In genomic region chr3:180640987-180641386, GRCh38 we compare ENCODE assay signal across 38 cellular contexts. TPM values are rescaled to one million over a fixed set of nuclear protein-coding genes. Genes with fewer than 3 reads are reported as not detected.
"Had no signal": no experiment of that assay in that cellular context is flagged by ENCODE, and none has a peak within 500 bp of the region (broad histone marks: within the 10 kb centered on the region; RNA-seq: fewer than 3 reads in every experiment).

No MANE protein-coding gene starts in this region.

- H3K27ac ChIP-seq: adrenal gland, ascending aorta, body of pancreas, brain microvascular endothelial cell, breast epithelium, cardiac muscle cell had no signal

- H3K4me3 ChIP-seq: adrenal gland, ascending aorta, body of pancreas, breast epithelium, cardiac muscle cell had no signal

- DNase-seq: activated effector memory CD4-positive, alpha-beta T cell treated with anti-CD3 and anti-CD28 coated beads, Interleukin-2, amount 50 U/mL, for 16 hours; activated effector memory CD4-positive, alpha-beta T cell treated with Interleukin-2 at 50 U/mL for 16 hours; activated gamma-delta T cell; activated gamma-delta T cell treated with Interleukin-2 at 50 U/mL for 16 hours; activated naive CD4-positive, alpha-beta T cell; activated naive CD4-positive, alpha-beta T cell treated with anti-CD3 and anti-CD28 coated beads for 36 hours; activated naive CD4-positive, alpha-beta T cell treated with anti-CD3 and anti-CD28 coated beads, Interleukin-2, amount 10 ng/mL, durations not matched to agents 7 days and 5 days; activated naive CD4-positive, alpha-beta T cell treated with anti-CD3 and anti-CD28 coated beads, Interleukin-2, amount 50 U/mL, for 16 hours; activated naive CD4-positive, alpha-beta T cell treated with Interleukin-2 at 50 U/mL for 16 hours; activated naive CD8-positive, alpha-beta T cell treated with anti-CD3 and anti-CD28 coated beads for 36 hours; activated naive CD8-positive, alpha-beta T cell treated with anti-CD3 and anti-CD28 coated beads, Interleukin-2, amount 10 ng/mL, durations not matched to agents 7 days and 5 days; activated naive CD8-positive, alpha-beta T cell treated with anti-CD3 and anti-CD28 coated beads, Interleukin-2, amount 50 U/mL, for 24 hours; activated T-cell treated with anti-CD3 and anti-CD28 coated beads, Interleukin-2, amount 50 U/mL, for 1 hour; activated T-cell treated with anti-CD3 and anti-CD28 coated beads, Interleukin-2, amount 50 U/mL, for 24 hours; activated T-cell treated with anti-CD3 and anti-CD28 coated beads, Interleukin-2, amount 50 U/mL, for 4 hours; activated T-cell treated with anti-CD3 and anti-CD28 coated beads, Interleukin-2, amount 50 U/mL, for 48 hours; activated T-cell treated with anti-CD3 and anti-CD28 coated beads, Interleukin-2, amount 50 U/mL, for 72 hours; adrenal gland; amniotic stem cell; amygdala; anterior cingulate cortex; aorta; body of pancreas; brain microvascular endothelial cell; caudate nucleus; central memory CD4-positive, alpha-beta T cell; cerebellar nuclear complex had no signal

- H3K27me3 ChIP-seq: adrenal gland, ascending aorta, body of pancreas, brain microvascular endothelial cell, breast epithelium, cardiac muscle cell had no signal

- H3K36me3 ChIP-seq: adrenal gland, ascending aorta, brain microvascular endothelial cell, breast epithelium, cardiac muscle cell had no signal

- H3K4me1 ChIP-seq: adrenal gland, ascending aorta, body of pancreas, breast epithelium had no signal

- H3K9me3 ChIP-seq: adrenal gland, ascending aorta, body of pancreas, breast epithelium had no signal

- ATAC-seq: activated naive CD4-positive, alpha-beta T cell treated with anti-CD3 and anti-CD28 coated beads, Interleukin-2, amount 50 U/mL, for 72 hours; activated naive CD8-positive, alpha-beta T cell treated with anti-CD3 and anti-CD28 coated beads, Interleukin-2, amount 50 U/mL, for 24 hours; activated T-cell treated with anti-CD3 and anti-CD28 coated beads, Interleukin-2, amount 50 U/mL, for 4 hours; activated T-cell treated with anti-CD3 and anti-CD28 coated beads, Interleukin-2, amount 50 U/mL, for 72 hours; activated T-helper 17 cell treated with anti-CD3 and anti-CD28 coated beads, Interleukin-2, amount 50 U/mL, for 72 hours; body of pancreas had no signal

- FAIRE-seq: astrocyte, bronchial epithelial cell had no signal

RNA-seq across cellular contexts. Expression of gene CCDC39, which starts 38.3 kb away (rescaled TPM):
- total RNA-seq: activated naive CD4-positive, alpha-beta T cell treated with anti-CD3 and anti-CD28 coated beads for 36 hours; activated naive CD8-positive, alpha-beta T cell treated with anti-CD3 and anti-CD28 coated beads for 36 hours; activated naive CD8-positive, alpha-beta T cell treated with anti-CD3 and anti-CD28 coated beads, Interleukin-2, amount 10 ng/mL, durations not matched to agents 7 days and 5 days; activated T-cell treated with anti-CD3 and anti-CD28 coated beads, Interleukin-2, amount 50 U/mL, for 4 hours; activated T-cell treated with anti-CD3 and anti-CD28 coated beads, Interleukin-2, amount 50 U/mL, for 72 hours; activated T-helper 1 cell treated with anti-CD3 and anti-CD28 coated beads, Interleukin-12 subunit alpha, Interleukin-12 subunit beta, Interleukin-2, Interleukin-4 antibody, amounts not matched to agents 30 ng/mL and 10 ng/mL and 1 ng/mL, durations not matched to agents 14 hours and 24 hours and 36 hours; activated T-helper 17 cell treated with anti-CD3 and anti-CD28 coated beads, Interleukin-2, amount 50 U/mL, for 72 hours; activated T-helper 2 cell treated with anti-CD3 and anti-CD28 coated beads, Interferon-gamma antibody, Interleukin-2, Interleukin-4, amounts not matched to agents 10 μg/mL and 5 μg/mL and 100 μg/mL, durations not matched to agents 14 hours and 24 hours and 36 hours; ascending aorta; astrocyte; bronchial epithelial cell; cardiac muscle cell; cardiac septum; chondrocyte had no signal
- polyA plus RNA-seq: aorta, cardiac muscle cell had no signal
